9 cellular contexts compared by ENCODE assay signal in the genomic region with DNA sequence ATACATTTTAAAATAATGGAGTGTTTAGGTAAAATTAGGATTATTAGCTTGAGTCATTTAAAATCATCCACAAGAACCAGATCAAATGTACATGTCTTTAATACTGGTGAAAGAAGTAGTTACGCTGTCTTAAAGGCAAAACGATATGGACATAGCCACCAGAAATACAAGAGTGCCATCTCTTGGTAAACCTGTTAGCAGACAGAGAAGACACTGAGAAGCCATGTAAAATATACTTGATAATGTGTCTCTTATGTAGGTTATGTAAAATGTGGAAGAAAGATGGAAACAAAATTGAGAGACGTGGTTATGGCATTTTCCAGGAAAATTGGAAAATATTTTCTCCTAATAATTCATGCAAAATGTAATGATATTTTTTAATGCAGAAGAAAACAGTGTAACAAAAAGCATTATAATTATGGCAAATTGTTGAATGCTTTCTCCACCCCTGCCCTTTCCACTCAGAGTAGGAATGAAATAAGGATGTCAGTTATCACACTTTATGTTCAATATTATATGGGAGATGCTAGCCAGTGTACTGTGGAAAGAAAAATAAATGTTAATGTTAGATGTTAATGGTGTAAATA. TPM values are rescaled to one million over a fixed set of nuclear protein-coding genes. Genes with fewer than 3 reads are reported as not detected.
DNase-seq lines count a peak whose midpoint lies in the region; ATAC-seq and TF ChIP-seq lines count a peak whose summit lies in the region.
"Had no signal": no experiment of that assay in that cellular context is flagged by ENCODE, and none has a peak within 500 bp of the region (broad histone marks: within the 10 kb centered on the region; RNA-seq: fewer than 3 reads in every experiment).

No MANE protein-coding gene starts in this region.

- no peaks in the 10 kb centered on the region for H3K36me3 ChIP-seq in tibial nerve

- intact Hi-C loops in sciatic nerve (cut with DNase I) = no loop called here

- no peaks in the 10 kb centered on the region for H3K9me3 ChIP-seq in tibial nerve

- no peaks in the 10 kb centered on the region for H3K27me3 ChIP-seq in tibial nerve

- peak; percentile 40 for TF ChIP-seq CTCF in foreskin fibroblast (IDR thresholded peaks at IDR 0.05; ENCODE audit: low read depth, low read length)
- TF ChIP-seq CTCF in tibial nerve (IDR thresholded peaks at IDR 0.05) = peak in 3 of 5 experiments; percentile 11 to 20 (median 17)

- H3K27ac ChIP-seq in tibial nerve = no peak overlapping the region

- H3K4me1 ChIP-seq in tibial nerve = no peaks in the 10 kb centered on the region

- no peak for TF ChIP-seq POLR2A in tibial nerve (IDR thresholded peaks at IDR 0.05)

- H3K4me3 ChIP-seq in foreskin fibroblast (ENCODE audit: low read depth in 1 of 2, low read length in 2 of 2) = no peak overlapping the region
- H3K4me3 ChIP-seq in tibial nerve = no peak overlapping the region

- DNase-seq in Daoy (ENCODE audit: low read depth) = peak; percentile 25
- peak; percentile 51 to 73 for DNase-seq in Kasumi-1 (lab: John Stamatoyannopoulos, UW)
- DNase-seq in SK-MEL-5 (ENCODE audit: low read depth, low spot score) = peak; percentile 81
- DNase-seq in foreskin fibroblast = peak; percentile 43 to 72
- DNase-seq in tibial nerve (ENCODE audit: low spot score in 2 of 2) = no peak
- DNase-seq in amygdala (lab: John Stamatoyannopoulos, UW) = no peak
- DNase-seq in sciatic nerve (ENCODE audit: low spot score) = no peak

- ATAC-seq in HG02642 (IDR thresholded peaks at IDR 0.05; ENCODE audit: poor library complexity, unreplicated experiment) = no peak
- no peak for ATAC-seq in sciatic nerve

- in situ Hi-C loops in SK-MEL-5 (cut with HindIII; ENCODE audit: low pct_unique_long_range_greater_than_20kb, low sequenced_read_pairs) = no loop called here

- TF ChIP-seq EP300 in tibial nerve (IDR thresholded peaks at IDR 0.05) = no peak

- 37 to 38% methylated on average over 3 of the region's 3 CpGs for WGBS in tibial nerve, 2 donors

RNA-seq across cellular contexts. Expression of a gene that starts 12.2 kb away (rescaled TPM):
- not detected in 2 replicates for total RNA-seq in Daoy (2014; rRNA removed; shearing (Covaris generic))
- not detected in 2 replicates for total RNA-seq in SK-MEL-5 (2014; rRNA removed; shearing (Covaris generic))
- polyA plus RNA-seq in SK-MEL-5 (2015; cell fraction: cytosol; rRNA removed) = not detected in 2 replicates
- not detected in 2 replicates for polyA plus RNA-seq in SK-MEL-5 (2015; cell fraction: nucleus; rRNA removed)
- total RNA-seq in tibial nerve = not detected
- not detected for total RNA-seq in sciatic nerve
- total RNA-seq: skeletal muscle tissue had no signal

RNA-seq across cellular contexts. Expression of a gene that starts 19.9 kb away (rescaled TPM):
- total RNA-seq in Daoy (2014; rRNA removed; shearing (Covaris generic)) = 5.0 and 5.4 TPM in 2 replicates
- 15.0 and 15.7 TPM in 2 replicates for total RNA-seq in SK-MEL-5 (2014; rRNA removed; shearing (Covaris generic))
- polyA plus RNA-seq in SK-MEL-5 (2015; cell fraction: cytosol; rRNA removed) = 9.9 and 11.6 TPM in 2 replicates
- polyA plus RNA-seq in SK-MEL-5 (2015; cell fraction: nucleus; rRNA removed) = 27.0 and 33.1 TPM in 2 replicates
- total RNA-seq in tibial nerve (10 to 100 TPM in 2 of 4 donors, 1 to 10 TPM in 2; 8.8 to 12.2 (median 9.5) TPM), sciatic nerve (15.6 TPM)

Comparison
In these comparisons a context has a peak if more than half of its experiments do, and no peak if none do; other contexts are left out.
1. DNase-seq: peak in Daoy (single experiment), Kasumi-1 (2 of 2), SK-MEL-5 (single experiment) and foreskin fibroblast (2 of 2); none in tibial nerve (0 of 2), amygdala (0 of 56) and sciatic nerve (single experiment).